ENCODE assay signal across 19 cellular contexts in genomic region chr17:76844846-76845245, GRCh38. TPM values are rescaled to one million over a fixed set of nuclear protein-coding genes. Genes with fewer than 3 reads are reported as not detected.
A peak's percentile ranks its signal among the peaks of the same experiment; 100 is the strongest.
DNase-seq lines count a peak whose midpoint lies in the region; ATAC-seq, FAIRE-seq and TF ChIP-seq lines count a peak whose summit lies in the region.
"Had no signal": no experiment of that assay in that cellular context is flagged by ENCODE, and none has a peak within 500 bp of the region (broad histone marks: within the 10 kb centered on the region; RNA-seq: fewer than 3 reads in every experiment).

No MANE protein-coding gene starts in this region.

- no peaks in the 10 kb centered on the region for H3K79me2 ChIP-seq in H1 (ENCODE audit: control insufficient read depth in 1 of 2, insufficient read depth in 2 of 2, low read length in 2 of 2)

- no peak overlapping the region for H2BK120ac ChIP-seq in H1 (replicated peaks; ENCODE audit: low read depth, low read length)

- peaks cover 25% of the 10 kb centered on the region for H3K4me1 Mint-ChIP-seq in stimulated activated memory B cell treated with anti-CD40 and anti-IgM and Interleukin-4, amounts not matched to agents 10 μg/mL and 1 μg/mL and 100 μg/mL, for 72 hours

- H3K4me3 ChIP-seq in H1 (ENCODE audit: extremely low read depth in 1 of 4, insufficient read depth in 2 of 4, low read depth in 3 of 4, low read length in 4 of 4) (no peak overlapping the region), small intestine (ENCODE audit: low read depth in 1 of 2, low read length in 2 of 2) (no peak overlapping the region)

- H2AK5ac ChIP-seq in H1 (ENCODE audit: low read depth, low read length), result no peak overlapping the region

- no peaks in the 10 kb centered on the region for H3K79me1 ChIP-seq in H1 (ENCODE audit: low read depth, low read length)

- H3K36me3 ChIP-seq in H1 (ENCODE audit: control insufficient read depth in 2 of 4, insufficient read depth in 4 of 4, low read length in 3 of 4) (no peaks in the 10 kb centered on the region), small intestine (ENCODE audit: control insufficient read depth in 2 of 2, insufficient read depth in 2 of 2, low read length in 2 of 2) (no peaks in the 10 kb centered on the region)

- no peak overlapping the region for H3K4me2 ChIP-seq in H1 (ENCODE audit: insufficient read depth in 1 of 2, low read depth in 2 of 2, low read length in 2 of 2)

- no peak overlapping the region for H3K4me3 Mint-ChIP-seq in stimulated activated memory B cell treated with anti-CD40 and anti-IgM and Interleukin-4, amounts not matched to agents 10 μg/mL and 1 μg/mL and 100 μg/mL, for 72 hours
- H3K4me3 Mint-ChIP-seq: CD14-positive monocyte; CD8-positive, alpha-beta T cell had no signal

- H2BK15ac ChIP-seq in H1 (ENCODE audit: low read length), result 0 out of 2 replicates have a peak overlapping the region, but pooled peaks have one; percentile 72

- no peak for TF ChIP-seq EP300 in H1 (IDR thresholded peaks at IDR 0.05; ENCODE audit: borderline replicate concordance in 1 of 2, low read depth in 2 of 2, low read length in 2 of 2)

- H3K18ac ChIP-seq in H1 (ENCODE audit: extremely low read depth, low read length), result 0 out of 2 replicates have a peak overlapping the region, but pooled peaks have one; percentile 48

- no peak overlapping the region for H3K23ac ChIP-seq in H1 (ENCODE audit: insufficient read length)

- peak overlapping the region; percentile 38; the same call in 1 of the 2 replicates for H4K8ac ChIP-seq in H1 (ENCODE audit: extremely low read depth, insufficient read depth, low read length)

- H3K4ac ChIP-seq in H1 (replicated peaks; ENCODE audit: insufficient read length, low read depth, low read length), result no peak overlapping the region

- H3K14ac ChIP-seq in H1 (ENCODE audit: insufficient read length), result no peak overlapping the region

- H3K9ac ChIP-seq in H1 (replicated peaks in 1 of 4; ENCODE audit: extremely low read depth in 1 of 4, low read depth in 3 of 4, low read length in 3 of 4), result no peak overlapping the region

- H3K9me3 ChIP-seq in H1 (ENCODE audit: insufficient read depth in 2 of 2, low read depth in 1 of 2, low read length in 1 of 2) (no peaks in the 10 kb centered on the region), small intestine (ENCODE audit: control insufficient read depth, low read depth) (no peaks in the 10 kb centered on the region)

- no peaks in the 10 kb centered on the region for H3K9me3 Mint-ChIP-seq in stimulated activated memory B cell treated with anti-CD40 and anti-IgM and Interleukin-4, amounts not matched to agents 10 μg/mL and 1 μg/mL and 100 μg/mL, for 72 hours
- H3K9me3 Mint-ChIP-seq: CD8-positive, alpha-beta T cell had no signal

- H3K27me3 Mint-ChIP-seq in stimulated activated memory B cell treated with anti-CD40 and anti-IgM and Interleukin-4, amounts not matched to agents 10 μg/mL and 1 μg/mL and 100 μg/mL, for 72 hours, result peaks cover 86% of the 10 kb centered on the region

- no peak for FAIRE-seq in H1 (lab: Jason Lieb, UNC)
- FAIRE-seq in small intestine (lab: Jason Lieb, UNC), result no peak
- FAIRE-seq: D721Med had no signal

- no peaks in the 10 kb centered on the region for H3K36me3 Mint-ChIP-seq in stimulated activated memory B cell treated with anti-CD40 and anti-IgM and Interleukin-4, amounts not matched to agents 10 μg/mL and 1 μg/mL and 100 μg/mL, for 72 hours
- H3K36me3 Mint-ChIP-seq: CD14-positive monocyte; CD8-positive, alpha-beta T cell had no signal

- TF ChIP-seq POLR2A in H1 (IDR thresholded peaks at IDR 0.05; ENCODE audit: control extremely low read depth in 1 of 2, low read depth in 2 of 2, low read length in 2 of 2), result no peak

- CTCF ChIA-PET in H1 (lab: Charles Lee; ENCODE audit: partially characterized antibody), result interaction anchor here (1.4 kb wide), 1 partner anchor 211 kb away, joined by 4 read pairs; no protein-coding TSS in a partner anchor

- POLR2A ChIA-PET in H1 (lab: Charles Lee; ENCODE audit: partially characterized antibody), result no interaction called here

- H4K20me1 ChIP-seq in H1 (replicated peaks in 1 of 2; ENCODE audit: control insufficient read depth in 1 of 2, insufficient read depth in 2 of 2, low read length in 2 of 2), result no peaks in the 10 kb centered on the region

- DNase-seq in NCI-H2171 treated with DMSO at 0.1 percent for 48 hours (lab: John Stamatoyannopoulos, UW) (peak; percentile 26), NCI-H2171 (lab: John Stamatoyannopoulos, UW) (no peak), NAMALWA (ENCODE audit: low spot score) (peak; percentile 75), H1 (ENCODE audit: low read depth in 1 of 2, low spot score in 2 of 2) (no peak), small intestine (no peak), globus pallidus (ENCODE audit: low spot score) (no peak)
- DNase-seq: CD8-positive, alpha-beta T cell; COR-L47; DMS153; DMS79 treated with DMSO at 0.1 percent for 48 hours; GF-D8; H7; KG1 had no signal

- no peak overlapping the region for H4K91ac ChIP-seq in H1 (replicated peaks; ENCODE audit: insufficient read length, low read length)

- 93% methylated on average over 8 of the region's 8 CpGs; no CpG with 5 or more reads in 1 of the 2 experiments for WGBS in H1 (ENCODE audit: extremely low coverage in 1 of 2, insufficient coverage in 1 of 2, insufficient read length in 1 of 2, insufficient replicate concordance in 2 of 2, low coverage in 1 of 2, low lambda C conversion rate in 2 of 2, missing lambda C conversion rate in 1 of 2), 2 experiments
- WGBS in small intestine, 3 donors, result 57 to 66% (median 66%) methylated on average over 8 of the region's 8 CpGs

- peaks cover 14% of the 10 kb centered on the region; the same call in 1 of the 2 replicates for H3K23me2 ChIP-seq in H1 (ENCODE audit: low read depth, low read length)

- H2BK20ac ChIP-seq in H1 (ENCODE audit: low read length), result 0 out of 2 replicates have a peak overlapping the region, but pooled peaks have one; percentile 18

- H3K27me3 ChIP-seq in H1 (replicated peaks in 1 of 4; ENCODE audit: control insufficient read depth in 3 of 4, extremely low read depth in 1 of 4, insufficient read depth in 3 of 4, low read length in 3 of 4) (peaks cover 0 to 11% (median 9%) of the 10 kb centered on the region in 4 experiments; a peak in 5 of 7 replicates), small intestine (ENCODE audit: control insufficient read depth in 2 of 2, insufficient read depth in 2 of 2, low read length in 2 of 2) (no peaks in the 10 kb centered on the region)

- no peak for TF ChIP-seq RAD21 in H1 (IDR thresholded peaks at IDR 0.05 in 1 of 2, conservative IDR thresholded peaks at IDR 0.05 in 1 of 2; ENCODE audit: low read depth in 2 of 2, low read length in 2 of 2)

- no peak for TF ChIP-seq CTCF in H1 (IDR thresholded peaks at IDR 0.05; ENCODE audit: control extremely low read depth in 1 of 3, insufficient read depth in 1 of 3, low read depth in 1 of 3, low read length in 3 of 3)

- no peak overlapping the region for H4K5ac ChIP-seq in H1 (ENCODE audit: insufficient read length, low read depth, low read length)

- H2BK5ac ChIP-seq in H1 (ENCODE audit: low read depth, low read length), result no peak overlapping the region

- H2AFZ ChIP-seq in H1 (ENCODE audit: low read length), result no peak overlapping the region

- no peak for ATAC-seq in stimulated activated memory B cell treated with anti-CD40 and anti-IgM and Interleukin-4, amounts not matched to agents 10 μg/mL and 1 μg/mL and 100 μg/mL, for 72 hours
- no peak for ATAC-seq in HG02852 (IDR thresholded peaks at IDR 0.05; ENCODE audit: unreplicated experiment)
- ATAC-seq: CD8-positive, alpha-beta T cell had no signal

- no peak overlapping the region for H3K56ac ChIP-seq in H1 (replicated peaks; ENCODE audit: insufficient read length, low read depth, low read length)

- H3K27ac ChIP-seq in H1 (ENCODE audit: low read depth, low read length) (no peak overlapping the region), small intestine (ENCODE audit: low read depth in 1 of 2, low read length in 1 of 2) (no peak overlapping the region)
- H3K27ac ChIP-seq: 22Rv1 had no signal

- peaks cover 3 to 17% (median 7%) of the 10 kb centered on the region in 4 experiments for H3K4me1 ChIP-seq in H1 (replicated peaks in 1 of 4; ENCODE audit: control insufficient read depth in 3 of 4, insufficient read depth in 4 of 4, low read length in 3 of 4)
- H3K4me1 ChIP-seq in small intestine (ENCODE audit: control insufficient read depth in 2 of 2, insufficient read depth in 1 of 2, low read depth in 1 of 2, low read length in 1 of 2), result no peaks in the 10 kb centered on the region

- H3K27ac Mint-ChIP-seq in stimulated activated memory B cell treated with anti-CD40 and anti-IgM and Interleukin-4, amounts not matched to agents 10 μg/mL and 1 μg/mL and 100 μg/mL, for 72 hours, result no peak overlapping the region
- H3K27ac Mint-ChIP-seq: CD14-positive monocyte; CD8-positive, alpha-beta T cell had no signal

- H2BK12ac ChIP-seq in H1 (ENCODE audit: low read depth, low read length), result peak overlapping the region; percentile 75; the same call in 1 of the 2 replicates

TF ChIP-seq in H1, 55 proteins besides CTCF, POLR2A, EP300 and RAD21 (continues in another document):
- no peak for TF ChIP-seq SIRT6 (IDR thresholded peaks at IDR 0.05; ENCODE audit: low read length)

RNA-seq across cellular contexts. Expression of gene MGAT5B, which starts 23.4 kb away (rescaled TPM):
- 8.2 and 9.3 TPM in 2 replicates for total RNA-seq in H1 (2021; fragmentation: NEBNext Ultra II Directional; extraction: Animal tissue kit (Norgen Biotek cat#: 25700))
- 7.9 and 12.7 TPM in 2 replicates for polyA plus RNA-seq in H1 (2011; rRNA removed)
- polyA plus RNA-seq in H1 (2011; cell fraction: cytosol; rRNA removed), result 5.2 TPM
- 21.5 TPM for polyA plus RNA-seq in H1 (2011; cell fraction: nucleus; rRNA removed)
- 5.2 to 9.6 TPM (median 8.1 TPM) in 4 replicates for polyA plus RNA-seq in H1 (2012, experiment 1 of 2)
- polyA plus RNA-seq in H1 (2012, experiment 2 of 2), result 5.1 TPM
- 7.4 TPM for polyA plus RNA-seq in H1 (2013, experiment 1 of 2)
- 7.1 TPM for polyA plus RNA-seq in H1 (2013, experiment 2 of 2)
- polyA minus RNA-seq in H1 (2011; rRNA and poly(A)+ RNA removed), result 2.6 and 3.8 TPM in 2 replicates
- polyA minus RNA-seq in H1 (2011; cell fraction: cytosol; rRNA and poly(A)+ RNA removed), result 3.1 TPM
- 12.0 TPM for polyA minus RNA-seq in H1 (2011; cell fraction: nucleus; rRNA and poly(A)+ RNA removed)
- under 1 TPM in 1 of 3 donors, not detected in 2; 0.40 TPM for polyA plus RNA-seq in small intestine
- total RNA-seq: HT-29 had no signal
- polyA plus RNA-seq: CD14-positive monocyte had no signal

Comparison
In these comparisons a context has a peak if more than half of its experiments do, and no peak if none do; other contexts are left out.
1. DNase-seq: peak in NCI-H2171 treated with DMSO at 0.1 percent for 48 hours (single experiment) and NAMALWA (single experiment); none in NCI-H2171 (single experiment), H1 (0 of 2), small intestine (single experiment) and globus pallidus (single experiment).